ENCODE assay signal across 22 cellular contexts in genomic region chr7:130150587-130150986, GRCh38. TPM values are rescaled to one million over a fixed set of nuclear protein-coding genes. Genes with fewer than 3 reads are reported as not detected.
DNase-seq lines count a peak whose midpoint lies in the region; ATAC-seq, FAIRE-seq and TF ChIP-seq lines count a peak whose summit lies in the region.
"Had no signal": no experiment of that assay in that cellular context is flagged by ENCODE, and none has a peak within 500 bp of the region (broad histone marks: within the 10 kb centered on the region; RNA-seq: fewer than 3 reads in every experiment).

No MANE protein-coding gene starts in this region.

- H3K23ac ChIP-seq in mesendoderm (ENCODE audit: low read length): no peak overlapping the region

- POLR2A ChIA-PET in OCI-LY7 (lab: Charles Lee): interaction anchor here (0.6 to 0.7 kb wide), 2 partner anchors 49 to 52 kb away, joined by 3 read pairs; no protein-coding TSS in a partner anchor
- POLR2A ChIA-PET in CD4-positive, alpha-beta T cell (lab: Charles Lee): interaction anchor here (0.6 to 0.7 kb wide), 2 partner anchors 68 to 91 kb away, joined by 3 to 4 read pairs; no protein-coding TSS in a partner anchor

- no peaks in the 10 kb centered on the region for H4K20me1 ChIP-seq in OCI-LY7 (ENCODE audit: insufficient read depth, low read length)

- H3K9me3 ChIP-seq in OCI-LY7 (ENCODE audit: low read length) (0 out of 2 replicates have a peak, but pooled peaks cover 5% of the 10 kb centered on the region), uterus (no peaks in the 10 kb centered on the region)
- H3K9me3 ChIP-seq in CD4-positive, alpha-beta T cell (ENCODE audit: control insufficient read depth, low read length): no peaks in the 10 kb centered on the region
- H3K9me3 ChIP-seq: BE2C, heart left ventricle had no signal

- H3K36me3 Mint-ChIP-seq in CD4-positive, alpha-beta T cell (ENCODE audit: low read depth): no peaks in the 10 kb centered on the region

- peak; percentile 59 for DNase-seq in ELF-1 (ENCODE audit: low read depth, low spot score)
- DNase-seq in GM12891 (ENCODE audit: insufficient read length, low spot score): no peak
- peak; percentile 80 for DNase-seq in OCI-LY7 (ENCODE audit: low spot score)
- peak; percentile 27 for DNase-seq in mesendoderm
- DNase-seq in uterus: no peak
- no peak for DNase-seq in EL
- DNase-seq in CD4-positive, alpha-beta T cell: no peak
- DNase-seq: activated T-cell treated with anti-CD3 and anti-CD28 coated beads, Interleukin-2, amount 50 U/mL, for 24 hours; BE2C; DMS79 treated with DMSO at 0.1 percent for 48 hours; dorsolateral prefrontal cortex; GOT3; heart left ventricle; kidney glomerular epithelial cell; NCI-H187; NCI-H510A; T-helper 9 cell; trophoblast cell had no signal

- no peaks in the 10 kb centered on the region for H3K9me3 Mint-ChIP-seq in CD4-positive, alpha-beta T cell
- H3K9me3 Mint-ChIP-seq: activated T-cell treated with anti-CD3 and anti-CD28 coated beads, Interleukin-2, amount 50 U/mL, for 24 hours had no signal

- H3K36me3 ChIP-seq in OCI-LY7 (ENCODE audit: insufficient read depth, low read length) (no peaks in the 10 kb centered on the region), mesendoderm (ENCODE audit: control insufficient read depth, insufficient read depth, low read length) (no peaks in the 10 kb centered on the region), uterus (no peaks in the 10 kb centered on the region)
- H3K36me3 ChIP-seq: BE2C, heart left ventricle had no signal

- WGBS in mesendoderm (ENCODE audit: extremely low coverage, insufficient coverage, low lambda C conversion rate): no CpG with 5 or more reads among the region's 11 CpGs

- intact Hi-C loops in OCI-LY7 (cut with micrococcal nuclease; ENCODE audit: unreplicated experiment): loop anchor here (2.0 kb wide), 1 partner anchor 80 kb away; the partner anchor contains the start of gene KLHDC10
- intact Hi-C loops in uterus (cut with DNase I; ENCODE audit: low total_unique reads): no loop called here
- intact Hi-C loops in CD4-positive, alpha-beta T cell (cut with DNase I, micrococcal nuclease): no loop called here

- H2BK15ac ChIP-seq in mesendoderm (replicated peaks; ENCODE audit: low read depth): no peak overlapping the region

- TF ChIP-seq POLR2A in GM12891 (IDR thresholded peaks at IDR 0.05; ENCODE audit: low read depth, low read length) (no peak), uterus (IDR thresholded peaks at IDR 0.05) (no peak)

- no peak overlapping the region for H3K56ac ChIP-seq in mesendoderm (ENCODE audit: low read length)

- ATAC-seq in CD4-positive, alpha-beta T cell (ENCODE audit: poor library complexity): no peak
- ATAC-seq: esophagus mucosa, heart left ventricle had no signal

- TF ChIP-seq CTCF in OCI-LY7 (conservative IDR thresholded peaks at IDR 0.05; ENCODE audit: low read length) (no peak), uterus (IDR thresholded peaks at IDR 0.05) (no peak)
- no peak for TF ChIP-seq CTCF in CD4-positive, alpha-beta T cell (IDR thresholded peaks at IDR 0.05)

- no peaks in the 10 kb centered on the region for H3K79me2 ChIP-seq in OCI-LY7 (ENCODE audit: insufficient read depth, low read depth, low read length)
- H3K79me2 ChIP-seq in mesendoderm (ENCODE audit: control insufficient read depth, insufficient read depth, low read length): no peaks in the 10 kb centered on the region
- H3K79me2 ChIP-seq: parathyroid adenoma had no signal

- no peaks in the 10 kb centered on the region for H3K9me2 ChIP-seq in OCI-LY7 (ENCODE audit: insufficient read depth, low read length)

- no peak overlapping the region for H3K9ac ChIP-seq in mesendoderm (ENCODE audit: low read length)
- H3K9ac ChIP-seq: parathyroid adenoma had no signal

- H3K4me1 Mint-ChIP-seq in CD4-positive, alpha-beta T cell (ENCODE audit: low read depth): no peaks in the 10 kb centered on the region

- H4K5ac ChIP-seq in mesendoderm (ENCODE audit: low read length): no peak overlapping the region

- H3K27ac ChIP-seq in OCI-LY7 (ENCODE audit: low read depth, low read length, poor library complexity, severe bottlenecking) (peak overlapping the region; percentile 77), mesendoderm (ENCODE audit: low read depth, low read length) (no peak overlapping the region), uterus (no peak overlapping the region)
- H3K27ac ChIP-seq in CD4-positive, alpha-beta T cell (ENCODE audit: low read depth, low read length): no peak overlapping the region
- H3K27ac ChIP-seq: heart left ventricle, parathyroid adenoma had no signal

- no peak overlapping the region for H3K27ac Mint-ChIP-seq in CD4-positive, alpha-beta T cell
- H3K27ac Mint-ChIP-seq: activated T-cell treated with anti-CD3 and anti-CD28 coated beads, Interleukin-2, amount 50 U/mL, for 24 hours had no signal

- no peak overlapping the region for H2BK120ac ChIP-seq in mesendoderm (ENCODE audit: low read depth, low read length)

- H3K27me3 Mint-ChIP-seq in CD4-positive, alpha-beta T cell: no peaks in the 10 kb centered on the region

- H3K4me3 ChIP-seq in OCI-LY7 (ENCODE audit: low read depth, low read length, poor library complexity, severe bottlenecking) (no peak overlapping the region), mesendoderm (ENCODE audit: low read length) (no peak overlapping the region), uterus (no peak overlapping the region)
- H3K4me3 ChIP-seq: dorsolateral prefrontal cortex, heart left ventricle, skin epidermis had no signal

- H3K4me2 ChIP-seq in OCI-LY7 (ENCODE audit: low read length): peak overlapping the region; percentile 45; the same call in 1 of the 2 replicates
- H3K4me2 ChIP-seq in mesendoderm (ENCODE audit: low read length): no peak overlapping the region

- no peak overlapping the region for H3K4ac ChIP-seq in mesendoderm (ENCODE audit: low read depth, low read length)

- no peaks in the 10 kb centered on the region for H3K79me1 ChIP-seq in mesendoderm (ENCODE audit: low read length)

- no peak overlapping the region for H3K4me3 Mint-ChIP-seq in CD4-positive, alpha-beta T cell
- H3K4me3 Mint-ChIP-seq: activated T-cell treated with anti-CD3 and anti-CD28 coated beads, Interleukin-2, amount 50 U/mL, for 24 hours had no signal

- H3K27me3 ChIP-seq in mesendoderm (ENCODE audit: insufficient read depth, low read length, poor library complexity) (no peaks in the 10 kb centered on the region), uterus (no peaks in the 10 kb centered on the region)
- no peaks in the 10 kb centered on the region for H3K27me3 ChIP-seq in CD4-positive, alpha-beta T cell (ENCODE audit: control insufficient read depth, insufficient read depth, low read length)
- H3K27me3 ChIP-seq: BE2C, dorsolateral prefrontal cortex, heart left ventricle had no signal

- H2AFZ ChIP-seq in OCI-LY7 (ENCODE audit: low read length): peak overlapping the region; percentile 69; the same call in 1 of the 2 replicates

- FAIRE-seq in GM12891 (lab: Jason Lieb, UNC): peak; percentile 65
- FAIRE-seq: bronchial epithelial cell had no signal

- no peak overlapping the region for H2BK5ac ChIP-seq in mesendoderm (ENCODE audit: low read length)

- H4K8ac ChIP-seq in mesendoderm (ENCODE audit: low read depth, low read length): no peak overlapping the region

- BruUV-seq in OCI-LY7 (replicated peaks; lab: Mats Ljungman, UMichigan): no TSS peak

- H2AK5ac ChIP-seq in mesendoderm (ENCODE audit: low read length): no peak overlapping the region

- H3K4me1 ChIP-seq in OCI-LY7 (ENCODE audit: insufficient read depth, low read length, poor library complexity, severe bottlenecking): peaks cover 32% of the 10 kb centered on the region
- H3K4me1 ChIP-seq in mesendoderm (ENCODE audit: control insufficient read depth, low read depth, low read length): no peaks in the 10 kb centered on the region
- H3K4me1 ChIP-seq in uterus: no peaks in the 10 kb centered on the region

- no peak overlapping the region for H3K18ac ChIP-seq in mesendoderm (ENCODE audit: low read length)

- CTCF ChIA-PET in OCI-LY7 (lab: Charles Lee; ENCODE audit: unreplicated experiment): no interaction called here
- CTCF ChIA-PET in CD4-positive, alpha-beta T cell (lab: Charles Lee): no interaction called here

TF ChIP-seq in GM12891, 5 proteins besides CTCF, POLR2A, EP300 and RAD21:
- TF ChIP-seq POLR2AphosphoS5 (IDR thresholded peaks at IDR 0.05; ENCODE audit: low read depth, low read length) (no peak), TAF1 (IDR thresholded peaks at IDR 0.05; ENCODE audit: low read depth, low read length) (no peak), POU2F2 (IDR thresholded peaks at IDR 0.05; ENCODE audit: low read depth, low read length) (no peak), PAX5 (IDR thresholded peaks at IDR 0.05; ENCODE audit: insufficient read depth, low read length, severe bottlenecking) (no peak), SPI1 (IDR thresholded peaks at IDR 0.05; ENCODE audit: low read depth, low read length) (no peak; the same call in 1 of the 2 replicates)

RNA-seq across cellular contexts. Expression of gene TMEM209, which starts 54.6 kb away (rescaled TPM):
- 11.1 TPM for polyA plus RNA-seq in GM12891 (2012; ENCODE audit: low read depth, missing spikeins)
- total RNA-seq in OCI-LY7 (2014; rRNA removed; shearing (Covaris generic)): 18.1 and 21.1 TPM in 2 replicates
- total RNA-seq in OCI-LY7 (2022): 37.9 and 44.0 TPM in 2 replicates
- 35.0 TPM for polyA plus RNA-seq in mesendoderm (2013, experiment 1 of 2)
- polyA plus RNA-seq in mesendoderm (2013, experiment 2 of 2): 31.3 TPM
- 10 to 100 TPM in 3 of 4 donors, 1 to 10 TPM in 1; 7.4 to 22.6 (median 19.4) TPM for total RNA-seq in uterus
- 10 to 100 TPM; 18.3 to 18.8 TPM for total RNA-seq in CD4-positive, alpha-beta T cell

RNA-seq across cellular contexts. Expression of gene SSMEM1, which starts 57.1 kb away (rescaled TPM):
- not detected for polyA plus RNA-seq in GM12891 (2012; ENCODE audit: low read depth, missing spikeins)
- not detected in 2 replicates for total RNA-seq in OCI-LY7 (2014; rRNA removed; shearing (Covaris generic))
- not detected in 2 replicates for total RNA-seq in OCI-LY7 (2022)
- polyA plus RNA-seq in mesendoderm (2013, experiment 1 of 2): not detected
- not detected for polyA plus RNA-seq in mesendoderm (2013, experiment 2 of 2)
- not detected for total RNA-seq in uterus
- not detected for total RNA-seq in CD4-positive, alpha-beta T cell
- total RNA-seq: bronchial epithelial cell, esophagus mucosa, heart left ventricle had no signal
- polyA plus RNA-seq: heart left ventricle had no signal

Comparison
In these comparisons a context has a peak if more than half of its experiments do, and no peak if none do; other contexts are left out.
1. DNase-seq: peak in ELF-1 (single experiment), OCI-LY7 (single experiment) and mesendoderm (single experiment); none in GM12891 (single experiment), uterus (0 of 2), EL (single experiment) and CD4-positive, alpha-beta T cell (0 of 10).